ENCODE assay signal across 12 cellular contexts in the genomic region with DNA sequence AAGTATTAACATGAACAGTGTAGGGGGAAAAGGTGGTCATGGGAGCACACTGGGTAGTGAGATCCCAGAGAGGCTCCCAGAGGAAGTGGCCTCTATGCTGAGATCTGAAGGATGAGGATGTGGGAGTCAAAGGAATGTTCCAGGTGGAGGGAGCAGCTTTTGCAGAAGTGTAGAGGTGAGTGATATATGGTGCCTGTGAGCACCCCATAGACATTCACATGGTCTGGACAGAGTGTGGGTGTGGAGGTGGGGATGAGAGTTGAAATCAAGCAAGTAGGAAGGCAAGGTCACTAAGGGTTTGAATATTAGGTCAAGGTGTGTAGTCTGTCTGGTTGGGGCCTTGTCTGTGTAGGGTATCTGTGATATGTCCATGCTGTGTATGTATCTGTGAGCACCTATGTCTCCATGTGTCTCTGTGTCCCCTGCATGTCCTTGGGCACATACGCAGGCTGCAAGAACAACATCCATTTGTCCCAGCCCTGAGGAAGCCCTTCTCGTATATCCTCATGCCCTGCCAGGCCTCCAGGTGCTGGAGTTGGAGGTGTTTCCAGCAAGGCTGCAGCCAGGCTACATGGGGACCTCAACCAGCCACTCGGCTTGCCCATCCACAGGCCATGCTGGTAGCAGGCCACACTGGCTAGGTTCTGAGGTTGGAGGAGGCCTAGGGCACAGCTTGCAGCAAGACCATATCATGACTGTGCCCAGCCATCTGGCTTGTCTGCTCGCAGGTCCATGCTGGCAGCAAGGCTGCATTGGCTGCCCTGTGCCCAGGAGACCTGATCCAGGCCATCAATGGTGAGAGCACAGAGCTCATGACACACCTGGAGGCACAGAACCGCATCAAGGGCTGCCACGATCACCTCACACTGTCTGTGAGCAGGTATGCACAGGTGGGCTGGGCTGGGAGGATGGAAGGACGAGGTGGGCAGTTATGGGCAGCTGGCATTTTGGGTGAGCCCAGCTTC. TPM values are rescaled to one million over a fixed set of nuclear protein-coding genes. Genes with fewer than 3 reads are reported as not detected.
A peak's percentile ranks its signal among the peaks of the same experiment; 100 is the strongest.
DNase-seq lines count a peak whose midpoint lies in the region; TF ChIP-seq lines count a peak whose summit lies in the region.
"Had no signal": no experiment of that assay in that cellular context is flagged by ENCODE, and none has a peak within 500 bp of the region (broad histone marks: within the 10 kb centered on the region; RNA-seq: fewer than 3 reads in every experiment).

No MANE protein-coding gene starts in this region.

- H3K9me3 ChIP-seq in HEK293 (ENCODE audit: control insufficient read depth, insufficient read depth, low read depth, low read length), result no peaks in the 10 kb centered on the region

- WGBS in lower leg skin, 2 donors, result 78 to 79% methylated on average over 6 to 7 of the region's 7 CpGs

- no peak overlapping the region for H3K27ac ChIP-seq in HEK293 (ENCODE audit: extremely low read depth, low read depth, low read length)
- peak overlapping the region; percentile 77 for H3K27ac ChIP-seq in angular gyrus (ENCODE audit: low read depth, low read length)
- H3K27ac ChIP-seq in temporal lobe (ENCODE audit: low read depth, low read length), result peak overlapping the region; percentile 51

- POLR2A ChIA-PET in HEK293 (lab: Yijun Ruan, JAX), result no interaction called here

- intact Hi-C loops in lower leg skin (cut with DNase I; ENCODE audit: low total_unique reads), result no loop called here

- H3K4me3 ChIP-seq in HEK293 (ENCODE audit: low read depth, low read length), result no peak overlapping the region
- no peak overlapping the region for H3K4me3 ChIP-seq in lower leg skin (ENCODE audit: low read depth, poor library complexity, severe bottlenecking)

- CTCF ChIA-PET in HEK293 (lab: Yijun Ruan, JAX), result interaction anchor here (0.8 to 1.9 kb wide), 4 partner anchors 24 to 536 kb away, joined by 3 to 9 read pairs (median 4); no protein-coding TSS in a partner anchor

- no peak for TF ChIP-seq POLR2A in lower leg skin (IDR thresholded peaks at IDR 0.05)

- H3K36me3 ChIP-seq in HEK293 (ENCODE audit: control insufficient read depth in 2 of 2, insufficient read depth in 1 of 2, low read length in 2 of 2), result no peaks in the 10 kb centered on the region

- DNase-seq in lower leg skin (ENCODE audit: low spot score in 2 of 2), result peak; percentile 10 to 82
- no peak for DNase-seq in SKM-1 (lab: John Stamatoyannopoulos, UW; ENCODE audit: unreplicated experiment)
- DNase-seq in hippocampal formation (lab: John Stamatoyannopoulos, UW), result no peak
- DNase-seq in activated gamma-delta T cell (lab: John Stamatoyannopoulos, UW), result no peak
- DNase-seq: Karpas-422, mesendoderm, NCI-H526, SHP77 had no signal

- H3K4me1 ChIP-seq in HEK293 (ENCODE audit: control insufficient read depth, insufficient read depth, low read length), result no peaks in the 10 kb centered on the region; the same call in 1 of the 2 replicates

- TF ChIP-seq CTCF in HEK293 (tag by site-specific recombination; IDR thresholded peaks at IDR 0.05) (no peak), lower leg skin (IDR thresholded peaks at IDR 0.05) (no peak)

TF ChIP-seq in HEK293, 187 proteins besides CTCF, POLR2A, EP300 and RAD21:
- TF ChIP-seq, protein P1, sequence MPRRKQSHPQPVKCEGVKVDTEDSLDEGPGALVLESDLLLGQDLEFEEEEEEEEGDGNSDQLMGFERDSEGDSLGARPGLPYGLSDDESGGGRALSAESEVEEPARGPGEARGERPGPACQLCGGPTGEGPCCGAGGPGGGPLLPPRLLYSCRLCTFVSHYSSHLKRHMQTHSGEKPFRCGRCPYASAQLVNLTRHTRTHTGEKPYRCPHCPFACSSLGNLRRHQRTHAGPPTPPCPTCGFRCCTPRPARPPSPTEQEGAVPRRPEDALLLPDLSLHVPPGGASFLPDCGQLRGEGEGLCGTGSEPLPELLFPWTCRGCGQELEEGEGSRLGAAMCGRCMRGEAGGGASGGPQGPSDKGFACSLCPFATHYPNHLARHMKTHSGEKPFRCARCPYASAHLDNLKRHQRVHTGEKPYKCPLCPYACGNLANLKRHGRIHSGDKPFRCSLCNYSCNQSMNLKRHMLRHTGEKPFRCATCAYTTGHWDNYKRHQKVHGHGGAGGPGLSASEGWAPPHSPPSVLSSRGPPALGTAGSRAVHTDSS (tag by site-specific recombination; IDR thresholded peaks at IDR 0.05), result no peak
- peak; percentile 66 for TF ChIP-seq EGR2 (tag by site-specific recombination; IDR thresholded peaks at IDR 0.05; ENCODE audit: low read depth)
- TF ChIP-seq ZNF248 (tag by site-specific recombination; IDR thresholded peaks at IDR 0.05), result no peak
- TF ChIP-seq ZFHX2 (tag by site-specific recombination; conservative IDR thresholded peaks at IDR 0.05), result peak; percentile 64

RNA-seq across cellular contexts. Expression of a gene that starts 4.7 kb away (rescaled TPM):
- total RNA-seq in lower leg skin, result 100 to 1,000 TPM in 1 of 4 donors, 10 to 100 TPM in 3; 52.5 to 191 (median 85.9) TPM
- 6.9 TPM for total RNA-seq in temporal lobe
- total RNA-seq: activated naive CD4-positive, alpha-beta T cell treated with anti-CD3 and anti-CD28 coated beads, Interleukin-2, amount 50 U/mL, for 72 hours had no signal

RNA-seq across cellular contexts. Expression of a gene that starts 32.0 kb away (rescaled TPM):
- 1 to 10 TPM in 3 of 4 donors, under 1 TPM in 1; 0.27 to 1.8 (median 1.8) TPM for total RNA-seq in lower leg skin
- 1.5 TPM for total RNA-seq in temporal lobe

RNA-seq across cellular contexts. Expression of a gene that starts 34.5 kb away (rescaled TPM):
- total RNA-seq in lower leg skin (10 to 100 TPM; 18.0 to 40.5 (median 26.7) TPM), temporal lobe (8.9 TPM)

Comparison
In these comparisons a context has a peak if more than half of its experiments do, and no peak if none do; other contexts are left out.
1. DNase-seq: peak in lower leg skin (2 of 2); none in SKM-1 (single experiment), hippocampal formation (0 of 2) and activated gamma-delta T cell (single experiment).